1 cellular context compared by ENCODE assay signal in genomic region chr5:75717082-75717922, GRCh38.
A peak's percentile ranks its signal among the peaks of the same experiment; 100 is the strongest.
TF ChIP-seq lines count a peak whose summit lies in the region.

TSS of gene POC5 (minus strand) at chr5:75717437. CDS start at chr5:75712937, 4,500 bp downstream.

TF ChIP-seq in HCT116, 20 proteins besides CTCF, POLR2A, EP300 and RAD21 (continued from another document):
- TF ChIP-seq REST (IDR thresholded peaks at IDR 0.05; ENCODE audit: low read depth) (no peak), SRF (IDR thresholded peaks at IDR 0.05; ENCODE audit: low read depth) (no peak), EZH2phosphoT487 (IDR thresholded peaks at IDR 0.05; ENCODE audit: borderline replicate concordance) (no peak), FOSL1 (IDR thresholded peaks at IDR 0.05; ENCODE audit: low read depth) (no peak), ZBTB33 (IDR thresholded peaks at IDR 0.05; ENCODE audit: extremely low read depth, insufficient replicate concordance, low read length) (no peak), MAX (IDR thresholded peaks at IDR 0.05) (peak; percentile 86), EGR1 (IDR thresholded peaks at IDR 0.05; ENCODE audit: low read depth) (peak; percentile 7; the same call in 1 of the 2 replicates), YY1 (IDR thresholded peaks at IDR 0.05; ENCODE audit: extremely low read depth, insufficient replicate concordance, low read depth, low read length) (no peak), ELF1 (IDR thresholded peaks at IDR 0.05; ENCODE audit: borderline replicate concordance, low read depth) (peak; percentile 65), CEBPB (IDR thresholded peaks at IDR 0.05; ENCODE audit: low read depth) (no peak), SIN3A (IDR thresholded peaks at IDR 0.05; ENCODE audit: low read depth) (peak; percentile 91), ATF3 (IDR thresholded peaks at IDR 0.05) (no peak), EZH2 (IDR thresholded peaks at IDR 0.05) (no peak), ZNF274 (IDR thresholded peaks at IDR 0.05; ENCODE audit: low read depth, low read length) (no peak), ZFX (IDR thresholded peaks at IDR 0.05) (no peak), CBX3 (IDR thresholded peaks at IDR 0.05; ENCODE audit: low read depth) (no peak; the same call in none of the 2 replicates), TCF7L2 (IDR thresholded peaks at IDR 0.05; ENCODE audit: borderline replicate concordance, extremely low read depth, insufficient read depth, insufficient read length) (peak; percentile 39), POLR2AphosphoS5 (IDR thresholded peaks at IDR 0.05; ENCODE audit: low read depth, low read length) (peak; percentile 84)
